In genomic region chr16:57628008-57628781, GRCh38 we compare ENCODE assay signal across 8 cellular contexts. TPM values are rescaled to one million over a fixed set of nuclear protein-coding genes. Genes with fewer than 3 reads are reported as not detected.
DNase-seq lines count a peak whose midpoint lies in the region; ATAC-seq, FAIRE-seq and TF ChIP-seq lines count a peak whose summit lies in the region.

Gene ADGRG1, plus strand, starts transcription at chr16:57628630. Its CDS starts 21,658 bp downstream, at chr16:57650288.

- H3K79me2 ChIP-seq in endothelial cell of umbilical vein (ENCODE audit: control insufficient read depth, insufficient read depth, low read length) (peaks cover 47% of the 10 kb centered on the region), mesendoderm (ENCODE audit: control insufficient read depth, insufficient read depth, low read length) (no peaks in the 10 kb centered on the region)

- WGBS in mesendoderm (ENCODE audit: extremely low coverage, insufficient coverage, low lambda C conversion rate), result no CpG with 5 or more reads among the region's 32 CpGs

- no peak within 1 kb of the TSS for H4K5ac ChIP-seq in mesendoderm (ENCODE audit: low read length)

- H2AK5ac ChIP-seq in mesendoderm (ENCODE audit: low read length), result no peak within 1 kb of the TSS

- POLR2A ChIA-PET in activated CD8-positive, alpha-beta memory T cell treated with anti-CD3 and anti-CD28 coated beads for 36 hours (lab: Charles Lee), result no interaction called here
- POLR2A ChIA-PET in endothelial cell of umbilical vein (lab: Charles Lee), result interaction anchor here (0.6 to 1.3 kb wide), 4 partner anchors 9 to 107 kb away, joined by 3 to 9 read pairs (median 3); no protein-coding TSS in a partner anchor

- H3K27ac ChIP-seq in endothelial cell of umbilical vein (ENCODE audit: insufficient read depth, low read depth, low read length) (peak within 1 kb of the TSS; percentile 88), mesendoderm (ENCODE audit: low read depth, low read length) (no peak within 1 kb of the TSS)

- H3K56ac ChIP-seq in mesendoderm (ENCODE audit: low read length), result peak within 1 kb of the TSS; percentile 37

- H3K18ac ChIP-seq in mesendoderm (ENCODE audit: low read length), result no peak within 1 kb of the TSS

- no peaks in the 10 kb centered on the region for H3K9me1 ChIP-seq in endothelial cell of umbilical vein (replicated peaks; ENCODE audit: control insufficient read depth, extremely low read depth, insufficient read depth, low read length)

- intact Hi-C loops in endothelial cell of umbilical vein (cut with micrococcal nuclease), result loop anchor here (1.0 kb wide), 3 partner anchors 9 to 37 kb away; no protein-coding TSS in a partner anchor

- ATAC-seq in HG03135 (IDR thresholded peaks at IDR 0.05; ENCODE audit: unreplicated experiment), result no peak
- ATAC-seq in HG02981 (IDR thresholded peaks at IDR 0.05; ENCODE audit: unreplicated experiment), result no peak

- H3K79me1 ChIP-seq in mesendoderm (ENCODE audit: low read length), result no peaks in the 10 kb centered on the region

- FAIRE-seq in endothelial cell of umbilical vein (lab: Jason Lieb, UNC), result peak; percentile 98

- TSS peak; percentile 60 for BruUV-seq in endothelial cell of umbilical vein (replicated peaks; lab: Mats Ljungman, UMichigan)

- H2BK15ac ChIP-seq in mesendoderm (replicated peaks; ENCODE audit: low read depth), result no peak within 1 kb of the TSS

- no peak within 1 kb of the TSS for H2BK5ac ChIP-seq in mesendoderm (ENCODE audit: low read length)

- H3K4me1 ChIP-seq in endothelial cell of umbilical vein (ENCODE audit: control insufficient read depth, extremely low read depth, insufficient read depth, low read length), result peaks cover 43% of the 10 kb centered on the region
- peaks cover 9% of the 10 kb centered on the region for H3K4me1 ChIP-seq in mesendoderm (ENCODE audit: control insufficient read depth, low read depth, low read length)

- no peaks in the 10 kb centered on the region for H3K36me3 ChIP-seq in endothelial cell of umbilical vein (ENCODE audit: control insufficient read depth in 2 of 2, extremely low read depth in 1 of 2, insufficient read depth in 2 of 2, low read length in 2 of 2)
- H3K36me3 ChIP-seq in mesendoderm (ENCODE audit: control insufficient read depth, insufficient read depth, low read length), result no peaks in the 10 kb centered on the region

- no peaks in the 10 kb centered on the region for H3K27me3 ChIP-seq in endothelial cell of umbilical vein (ENCODE audit: control insufficient read depth in 2 of 2, insufficient read depth in 2 of 2, low read length in 2 of 2)
- no peaks in the 10 kb centered on the region for H3K27me3 ChIP-seq in mesendoderm (ENCODE audit: insufficient read depth, low read length, poor library complexity)

- peak; percentile 72 for TF ChIP-seq EP300 in Ishikawa (IDR thresholded peaks at IDR 0.05; ENCODE audit: borderline replicate concordance)

- TF ChIP-seq RAD21 in Ishikawa (IDR thresholded peaks at IDR 0.05; ENCODE audit: low read depth), result peak; percentile 30

- H3K4ac ChIP-seq in mesendoderm (ENCODE audit: low read depth, low read length), result no peak within 1 kb of the TSS

- peak in 1 of 2 donors; percentile 13 for TF ChIP-seq CTCF in endothelial cell of umbilical vein (IDR thresholded peaks at IDR 0.05; ENCODE audit: extremely low read depth in 1 of 2, insufficient read depth in 1 of 2, low read depth in 1 of 2, low read length in 2 of 2)

- H3K4me3 ChIP-seq in endothelial cell of umbilical vein (replicated peaks in 1 of 3; ENCODE audit: insufficient read depth in 1 of 3, low read depth in 1 of 3, low read length in 3 of 3), result peak within 1 kb of the TSS; percentile 7 to 48 (median 45)
- H3K4me3 ChIP-seq in mesendoderm (ENCODE audit: low read length), result no peak within 1 kb of the TSS

- no peak for TF ChIP-seq POLR2A in endothelial cell of umbilical vein (IDR thresholded peaks at IDR 0.05; ENCODE audit: low read depth, low read length)

- H2BK120ac ChIP-seq in mesendoderm (ENCODE audit: low read depth, low read length), result no peak within 1 kb of the TSS

- no peaks in the 10 kb centered on the region for H4K20me1 ChIP-seq in endothelial cell of umbilical vein (replicated peaks; ENCODE audit: control insufficient read depth, extremely low read depth, insufficient read depth, low read length)

- DNase-seq in COLO829 (ENCODE audit: low spot score), result peak; percentile 79
- DNase-seq in endothelial cell of umbilical vein (ENCODE audit: low read depth, low spot score), result peak; percentile 95
- DNase-seq in mesendoderm, result peak; percentile 95
- DNase-seq in stimulated activated CD8-positive, alpha-beta memory T cell treated with anti-CD3 and anti-CD28 coated beads, Interleukin-12 subunit alpha, Interleukin-12 subunit beta, amount 100 ng/mL, for 4 hours (ENCODE audit: low read depth), result peak; percentile 40

- H2AFZ ChIP-seq in endothelial cell of umbilical vein (ENCODE audit: low read depth, low read length), result peak within 1 kb of the TSS; percentile 52

- CTCF ChIA-PET in activated CD8-positive, alpha-beta memory T cell treated with anti-CD3 and anti-CD28 coated beads for 36 hours (lab: Charles Lee), result interaction anchor here (0.6 to 2.2 kb wide), 8 partner anchors 14 to 53 kb away, joined by 3 to 7 read pairs (median 4); no protein-coding TSS in a partner anchor
- CTCF ChIA-PET in endothelial cell of umbilical vein (lab: Charles Lee), result interaction anchor here (0.7 to 3.0 kb wide), 13 partner anchors 9 to 108 kb away, joined by 3 to 68 read pairs (median 3); no protein-coding TSS in a partner anchor

- peak within 1 kb of the TSS; percentile 31 for H3K23ac ChIP-seq in mesendoderm (ENCODE audit: low read length)

- dilution Hi-C loops in endothelial cell of umbilical vein (cut with MboI; ENCODE audit: extremely low pct_ligation_motif_present, low sequenced_read_pairs), result no loop called here

- H3K9me3 ChIP-seq in endothelial cell of umbilical vein (replicated peaks; ENCODE audit: control insufficient read depth, insufficient read depth, low read length), result no peaks in the 10 kb centered on the region

- H3K9ac ChIP-seq in endothelial cell of umbilical vein (replicated peaks; ENCODE audit: extremely low read depth, insufficient read depth, low read length), result peak within 1 kb of the TSS; percentile 50
- no peak within 1 kb of the TSS for H3K9ac ChIP-seq in mesendoderm (ENCODE audit: low read length)

- peak within 1 kb of the TSS; percentile 62 for H3K4me2 ChIP-seq in endothelial cell of umbilical vein (ENCODE audit: insufficient read depth, low read length)
- H3K4me2 ChIP-seq in mesendoderm (ENCODE audit: low read length), result peak within 1 kb of the TSS; percentile 43

- H4K8ac ChIP-seq in mesendoderm (ENCODE audit: low read depth, low read length), result no peak within 1 kb of the TSS

TF ChIP-seq in endothelial cell of umbilical vein, 7 proteins besides CTCF, POLR2A, EP300 and RAD21:
- TF ChIP-seq FOS (IDR thresholded peaks at IDR 0.05; ENCODE audit: borderline replicate concordance, insufficient read depth, low read length), result peak; percentile 98
- TF ChIP-seq JUN (IDR thresholded peaks at IDR 0.05; ENCODE audit: borderline replicate concordance, insufficient read depth, insufficient read length, low read depth), result peak; percentile 85
- peak; percentile 34 for TF ChIP-seq POLR2AphosphoS5 (IDR thresholded peaks at IDR 0.05; ENCODE audit: insufficient read depth, low read depth, low read length)
- no peak for TF ChIP-seq MAX (IDR thresholded peaks at IDR 0.05; ENCODE audit: insufficient read depth, insufficient read length)
- no peak for TF ChIP-seq EZH2 (IDR thresholded peaks at IDR 0.05; ENCODE audit: borderline replicate concordance, low read depth, low read length, severe bottlenecking)

RNA-seq across cellular contexts. Expression of gene ADGRG1, which starts in this region (rescaled TPM):
- total RNA-seq in activated CD8-positive, alpha-beta memory T cell treated with anti-CD3 and anti-CD28 coated beads for 36 hours, result 10 to 100 TPM; 21.0 to 23.0 TPM
- total RNA-seq in endothelial cell of umbilical vein, result 92.5 and 116 TPM in 2 replicates
- 45.6 and 45.7 TPM in 2 replicates for polyA plus RNA-seq in endothelial cell of umbilical vein
- polyA plus RNA-seq in endothelial cell of umbilical vein (2011; cell fraction: cytosol; rRNA removed), result 34.6 and 34.8 TPM in 2 replicates
- polyA plus RNA-seq in endothelial cell of umbilical vein (2011; cell fraction: nucleus; rRNA removed), result 35.5 and 39.9 TPM in 2 replicates
- 50.7 and 64.0 TPM in 2 replicates for polyA plus RNA-seq in endothelial cell of umbilical vein (2012)
- polyA minus RNA-seq in endothelial cell of umbilical vein, result 28.6 and 32.1 TPM in 2 replicates
- polyA minus RNA-seq in endothelial cell of umbilical vein (2011; cell fraction: cytosol; rRNA and poly(A)+ RNA removed), result 12.8 TPM
- 20.8 and 23.1 TPM in 2 replicates for polyA minus RNA-seq in endothelial cell of umbilical vein (2011; cell fraction: nucleus; rRNA and poly(A)+ RNA removed)
- 1.3 TPM for polyA plus RNA-seq in mesendoderm (2013, experiment 1 of 2)
- 1.1 TPM for polyA plus RNA-seq in mesendoderm (2013, experiment 2 of 2)

Comparison
In these comparisons a context has a peak if more than half of its experiments do, and no peak if none do; other contexts are left out.
1. DNase-seq: peak in every context shown above with its lines; median percentile 95 in endothelial cell of umbilical vein; 95 in mesendoderm; 79 in COLO829; 40 in stimulated activated CD8-positive, alpha-beta memory T cell treated with anti-CD3 and anti-CD28 coated beads, Interleukin-12 subunit alpha, Interleukin-12 subunit beta, amount 100 ng/mL, for 4 hours.